15 cellular contexts compared by ENCODE assay signal in the genomic region with DNA sequence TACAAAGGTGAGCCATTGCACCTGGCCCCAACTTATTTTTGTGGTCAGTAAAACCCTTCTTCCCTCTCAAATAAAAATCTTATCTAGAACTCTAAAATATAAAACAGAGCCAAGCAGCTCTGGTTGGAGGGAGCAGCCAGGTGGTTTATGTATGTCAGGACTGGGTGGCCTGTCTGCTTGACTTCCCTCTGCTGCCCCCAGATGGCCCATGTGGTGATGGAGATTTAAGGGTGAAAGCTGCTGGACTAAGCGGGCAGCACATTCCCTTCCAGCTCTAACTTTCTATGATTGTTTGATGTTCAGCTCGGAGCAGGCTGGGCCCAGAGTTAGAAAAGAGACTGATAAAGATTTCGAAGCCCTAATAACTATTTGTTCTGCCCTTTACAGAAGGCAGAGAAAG. TPM values are rescaled to one million over a fixed set of nuclear protein-coding genes. Genes with fewer than 3 reads are reported as not detected.
DNase-seq lines count a peak whose midpoint lies in the region; ATAC-seq, FAIRE-seq and TF ChIP-seq lines count a peak whose summit lies in the region.
"Had no signal": no experiment of that assay in that cellular context is flagged by ENCODE, and none has a peak within 500 bp of the region (broad histone marks: within the 10 kb centered on the region; RNA-seq: fewer than 3 reads in every experiment).

No MANE protein-coding gene starts in this region.

- no peaks in the 10 kb centered on the region for H3K27me3 ChIP-seq in brain microvascular endothelial cell (replicated peaks)
- H3K27me3 ChIP-seq in HepG2 (ENCODE audit: control insufficient read depth in 1 of 2, insufficient read depth in 2 of 2, low read length in 2 of 2): no peaks in the 10 kb centered on the region; a peak in 1 of 5 replicates
- H3K27me3 ChIP-seq: MG63 had no signal

- no peaks in the 10 kb centered on the region for H3K79me2 ChIP-seq in HepG2 (ENCODE audit: insufficient read depth, low read length)

- POLR2A ChIA-PET in HepG2 (lab: Yijun Ruan, JAX): interaction anchor here (0.7 kb wide), 1 partner anchor 35 kb away, joined by 3 read pairs; no protein-coding TSS in a partner anchor

- 95% methylated on average over 3 of the region's 3 CpGs for WGBS in HepG2 (ENCODE audit: low lambda C conversion rate)

- peak; percentile 74 for DNase-seq in Ammon's horn (ENCODE audit: low spot score)
- DNase-seq in HFFc6: no peak
- no peak for DNase-seq in brain microvascular endothelial cell
- no peak for DNase-seq in HepG2 (ENCODE audit: low spot score)
- no peak for DNase-seq in NCI-H526 treated with DMSO at 0.1 percent for 48 hours (lab: John Stamatoyannopoulos, UW)
- no peak for DNase-seq in activated effector memory CD4-positive, alpha-beta T cell treated with anti-CD3 and anti-CD28 coated beads, Interleukin-2, amount 50 U/mL, for 16 hours
- DNase-seq in amniotic stem cell (lab: John Stamatoyannopoulos, UW): no peak
- DNase-seq: activated gamma-delta T cell treated with Interleukin-2 at 50 U/mL for 16 hours, cerebellar nuclear complex, MG63, T-cell had no signal

- H3K27ac ChIP-seq in brain microvascular endothelial cell: no peak overlapping the region
- H3K27ac ChIP-seq in HepG2 (ENCODE audit: extremely low read length, insufficient read depth, low read length): no peak overlapping the region
- H3K27ac ChIP-seq: C4-2B, thoracic aorta had no signal

- H4K20me1 ChIP-seq in HepG2 (ENCODE audit: insufficient read depth, low read length): no peaks in the 10 kb centered on the region

- H3K4me3 ChIP-seq in brain microvascular endothelial cell (ENCODE audit: low read depth, low read length) (no peak overlapping the region), HepG2 (replicated peaks in 1 of 3; ENCODE audit: insufficient read depth in 1 of 3, low read depth in 2 of 3, low read length in 3 of 3) (no peak overlapping the region)
- H3K4me3 ChIP-seq: MG63, thoracic aorta had no signal

- no peaks in the 10 kb centered on the region for H3K9me3 Mint-ChIP-seq in HFFc6
- H3K9me3 Mint-ChIP-seq: nephron, T-cell had no signal

- H3K36me3 ChIP-seq in brain microvascular endothelial cell (replicated peaks) (peaks cover 74% of the 10 kb centered on the region), HepG2 (replicated peaks in 1 of 2; ENCODE audit: control insufficient read depth in 1 of 2, insufficient read depth in 2 of 2, low read length in 2 of 2) (peaks cover 32 to 79% of the 10 kb centered on the region in 2 experiments)

- no peak for TF ChIP-seq RAD21 in HepG2 (CRISPR knock-in tag; IDR thresholded peaks at IDR 0.05)

- no TSS peak for BruUV-seq in HepG2 (replicated peaks; lab: Mats Ljungman, UMichigan)

- ATAC-seq in HepG2 (peak; percentile 71), GM18511 (IDR thresholded peaks at IDR 0.05; ENCODE audit: unreplicated experiment) (no peak)
- ATAC-seq: T-cell had no signal

- peaks cover 60% of the 10 kb centered on the region for H3K36me3 Mint-ChIP-seq in HFFc6 (ENCODE audit: low read depth)

- peak overlapping the region; percentile 40; the same call in 1 of the 2 replicates for H3K27ac Mint-ChIP-seq in HFFc6
- H3K27ac Mint-ChIP-seq: T-cell had no signal

- H3K9ac ChIP-seq in HepG2 (ENCODE audit: insufficient read depth, low read depth, low read length): no peak overlapping the region

- intact Hi-C loops in HepG2 (cut with micrococcal nuclease; ENCODE audit: unreplicated experiment): no loop called here

- in situ Hi-C loops in brain microvascular endothelial cell (cut with HindIII; ENCODE audit: low pct_ligation_motif_present, low sequenced_read_pairs): no loop called here
- in situ Hi-C loops in HepG2 (cut with HindIII; ENCODE audit: extremely low pct_ligation_motif_present, low pct_unique_long_range_greater_than_20kb): no loop called here

- CTCF ChIA-PET in HepG2 (lab: Yijun Ruan, JAX; ENCODE audit: low intra/inter-chr PET ratio, low total read pairs): interaction anchor here (0.7 kb wide), 1 partner anchor 169 kb away, joined by 3 read pairs; no protein-coding TSS in a partner anchor

- peak; percentile 36 for TF ChIP-seq CTCF in HFFc6 (IDR thresholded peaks at IDR 0.05)
- TF ChIP-seq CTCF in brain microvascular endothelial cell (IDR thresholded peaks at IDR 0.05; ENCODE audit: low read depth, low read length, missing control alignments): peak; percentile 44
- TF ChIP-seq CTCF in HepG2 (CRISPR knock-in tag; IDR thresholded peaks at IDR 0.05): peak; percentile 40; the same call in 1 of the 2 replicates

- H3K9me3 ChIP-seq in HepG2 (ENCODE audit: low read length): no peaks in the 10 kb centered on the region
- H3K9me3 ChIP-seq: MG63, thoracic aorta had no signal

- peaks cover 2% of the 10 kb centered on the region for H3K27me3 Mint-ChIP-seq in HFFc6 (ENCODE audit: insufficient read depth)
- H3K27me3 Mint-ChIP-seq: T-cell had no signal

- TF ChIP-seq POLR2A in HepG2 (IDR thresholded peaks at IDR 0.05; ENCODE audit: insufficient read depth in 1 of 2, low read depth in 2 of 2, low read length in 2 of 2): no peak

- no peaks in the 10 kb centered on the region; the same call in 1 of the 2 replicates for H3K4me1 ChIP-seq in HepG2 (ENCODE audit: insufficient read depth, low read length)

- peaks cover 40% of the 10 kb centered on the region for H3K4me1 Mint-ChIP-seq in HFFc6 (ENCODE audit: low read depth)
- H3K4me1 Mint-ChIP-seq: nephron had no signal

- no peak overlapping the region for H3K4me2 ChIP-seq in HepG2 (ENCODE audit: low read depth, low read length)

- H2AFZ ChIP-seq in HepG2 (ENCODE audit: low read length): no peak overlapping the region

- TF ChIP-seq EP300 in HepG2 (IDR thresholded peaks at IDR 0.05; ENCODE audit: low read depth in 2 of 2, low read length in 2 of 2): no peak
- TF ChIP-seq EP300 in HepG2 (CRISPR knock-in tag; IDR thresholded peaks at IDR 0.05; ENCODE audit: borderline replicate concordance): no peak

- no peak overlapping the region for H3K4me3 Mint-ChIP-seq in HFFc6
- H3K4me3 Mint-ChIP-seq: nephron, T-cell had no signal

- no peak for FAIRE-seq in HepG2 (lab: Jason Lieb, UNC)

RNA-seq across cellular contexts. Expression of a gene that starts 11.9 kb away (rescaled TPM):
- total RNA-seq in HFFc6 (2021; fragmentation: NEBNext Ultra II Directional; extraction: Animal tissue kit (Norgen Biotek cat#: 25700)): under 1 TPM; 0.45 to 0.65 (median 0.52) TPM
- 0.14 and 0.82 TPM in 2 replicates for total RNA-seq in HepG2 (2016; rRNA removed; fragmentation: Illumina TruSeq; extraction: Trizol)
- 0.26 TPM in 1 of 2 replicates, not detected in the other for total RNA-seq in HepG2 (2016; cell fraction: cytosol; rRNA removed; fragmentation: Illumina TruSeq; extraction: Trizol; ENCODE audit: low read depth)
- total RNA-seq in HepG2 (2016; cell fraction: insoluble cytoplasmic fraction; rRNA removed; fragmentation: Illumina TruSeq; extraction: Trizol): 0.10 and 0.71 TPM in 2 replicates
- 0.34 and 0.43 TPM in 2 replicates for total RNA-seq in HepG2 (2016; cell fraction: membrane; rRNA removed; fragmentation: Illumina TruSeq; extraction: Trizol)
- total RNA-seq in HepG2 (2016; cell fraction: nucleus; rRNA removed; fragmentation: Illumina TruSeq; extraction: Trizol): 1.0 and 1.1 TPM in 2 replicates
- polyA plus RNA-seq in HepG2 (2011; rRNA removed): 1.4 and 2.0 TPM in 2 replicates
- 0.21 and 0.47 TPM in 2 replicates for polyA plus RNA-seq in HepG2 (2011; cell fraction: cytosol; rRNA removed)
- polyA plus RNA-seq in HepG2 (2011; cell fraction: nucleus; rRNA removed): 25.1 and 43.0 TPM in 2 replicates
- polyA plus RNA-seq in HepG2 (2012): 2.4 and 4.5 TPM in 2 replicates
- polyA plus RNA-seq in HepG2 (2016; cell fraction: cytosol; fragmentation: Illumina TruSeq; extraction: Trizol; ENCODE audit: low read depth): 0.09 and 0.17 TPM in 2 replicates
- polyA plus RNA-seq in HepG2 (2016; cell fraction: insoluble cytoplasmic fraction; fragmentation: Illumina TruSeq; extraction: Trizol; ENCODE audit: low read depth): 0.32 and 0.57 TPM in 2 replicates
- polyA plus RNA-seq in HepG2 (2016; cell fraction: membrane; fragmentation: Illumina TruSeq; extraction: Trizol; ENCODE audit: low read depth): 0.24 and 0.26 TPM in 2 replicates
- polyA plus RNA-seq in HepG2 (2016; cell fraction: nucleus; fragmentation: Illumina TruSeq; extraction: Trizol; ENCODE audit: insufficient read depth, low read depth): 3.7 and 4.1 TPM in 2 replicates
- polyA minus RNA-seq in HepG2 (2011; rRNA and poly(A)+ RNA removed; ENCODE audit: low replicate concordance): 0.98 and 1.0 TPM in 2 replicates
- polyA minus RNA-seq in HepG2 (2011; cell fraction: cytosol; rRNA and poly(A)+ RNA removed): 0.59 and 1.9 TPM in 2 replicates
- 1.9 and 2.4 TPM in 2 replicates for polyA minus RNA-seq in HepG2 (2011; cell fraction: nucleus; rRNA and poly(A)+ RNA removed)

RNA-seq across cellular contexts. Expression of a gene that starts 17.8 kb away (rescaled TPM):
- under 1 TPM in 2 of 6 experiments, not detected in 4; 0.40 to 0.62 TPM for total RNA-seq in HFFc6 (2021; fragmentation: NEBNext Ultra II Directional; extraction: Animal tissue kit (Norgen Biotek cat#: 25700))
- 0.62 TPM in 1 of 2 replicates, not detected in the other for total RNA-seq in HepG2 (2016; rRNA removed; fragmentation: Illumina TruSeq; extraction: Trizol)
- total RNA-seq in HepG2 (2016; cell fraction: cytosol; rRNA removed; fragmentation: Illumina TruSeq; extraction: Trizol; ENCODE audit: low read depth): not detected in 2 replicates
- 0.32 TPM in 1 of 2 replicates, not detected in the other for total RNA-seq in HepG2 (2016; cell fraction: insoluble cytoplasmic fraction; rRNA removed; fragmentation: Illumina TruSeq; extraction: Trizol)
- not detected in 2 replicates for total RNA-seq in HepG2 (2016; cell fraction: membrane; rRNA removed; fragmentation: Illumina TruSeq; extraction: Trizol)
- 1.1 and 1.5 TPM in 2 replicates for total RNA-seq in HepG2 (2016; cell fraction: nucleus; rRNA removed; fragmentation: Illumina TruSeq; extraction: Trizol)
- 1.4 and 1.6 TPM in 2 replicates for polyA plus RNA-seq in HepG2 (2011; rRNA removed)
- 0.29 and 0.40 TPM in 2 replicates for polyA plus RNA-seq in HepG2 (2011; cell fraction: cytosol; rRNA removed)
- polyA plus RNA-seq in HepG2 (2011; cell fraction: nucleus; rRNA removed): 9.8 and 12.1 TPM in 2 replicates
- polyA plus RNA-seq in HepG2 (2012): 1.3 TPM in 2 replicates
- polyA plus RNA-seq in HepG2 (2016; cell fraction: cytosol; fragmentation: Illumina TruSeq; extraction: Trizol; ENCODE audit: low read depth): not detected in 2 replicates
- 0.29 TPM in 1 of 2 replicates, not detected in the other for polyA plus RNA-seq in HepG2 (2016; cell fraction: insoluble cytoplasmic fraction; fragmentation: Illumina TruSeq; extraction: Trizol; ENCODE audit: low read depth)
- polyA plus RNA-seq in HepG2 (2016; cell fraction: membrane; fragmentation: Illumina TruSeq; extraction: Trizol; ENCODE audit: low read depth): not detected in 2 replicates
- polyA plus RNA-seq in HepG2 (2016; cell fraction: nucleus; fragmentation: Illumina TruSeq; extraction: Trizol; ENCODE audit: insufficient read depth, low read depth): 2.1 TPM in 2 replicates
- polyA minus RNA-seq in HepG2 (2011; rRNA and poly(A)+ RNA removed; ENCODE audit: low replicate concordance): 1.4 and 2.2 TPM in 2 replicates
- polyA minus RNA-seq in HepG2 (2011; cell fraction: cytosol; rRNA and poly(A)+ RNA removed): not detected in 2 replicates
- 1.9 and 2.0 TPM in 2 replicates for polyA minus RNA-seq in HepG2 (2011; cell fraction: nucleus; rRNA and poly(A)+ RNA removed)
- total RNA-seq: thoracic aorta had no signal

RNA-seq across cellular contexts. Expression of a gene that starts 22.8 kb away (rescaled TPM):
- total RNA-seq in HFFc6 (2021; fragmentation: NEBNext Ultra II Directional; extraction: Animal tissue kit (Norgen Biotek cat#: 25700)): 10 to 100 TPM; 46.8 to 56.5 (median 50.6) TPM
- total RNA-seq in HepG2 (2016; rRNA removed; fragmentation: Illumina TruSeq; extraction: Trizol): 63.3 and 84.0 TPM in 2 replicates
- total RNA-seq in HepG2 (2016; cell fraction: cytosol; rRNA removed; fragmentation: Illumina TruSeq; extraction: Trizol; ENCODE audit: low read depth): 12.6 and 13.1 TPM in 2 replicates
- total RNA-seq in HepG2 (2016; cell fraction: insoluble cytoplasmic fraction; rRNA removed; fragmentation: Illumina TruSeq; extraction: Trizol): 55.1 and 82.8 TPM in 2 replicates
- total RNA-seq in HepG2 (2016; cell fraction: membrane; rRNA removed; fragmentation: Illumina TruSeq; extraction: Trizol): 44.2 and 45.4 TPM in 2 replicates
- total RNA-seq in HepG2 (2016; cell fraction: nucleus; rRNA removed; fragmentation: Illumina TruSeq; extraction: Trizol): 75.1 and 86.3 TPM in 2 replicates
- 50.5 and 65.4 TPM in 2 replicates for polyA plus RNA-seq in HepG2 (2011; rRNA removed)
- 20.9 and 25.1 TPM in 2 replicates for polyA plus RNA-seq in HepG2 (2011; cell fraction: cytosol; rRNA removed)
- polyA plus RNA-seq in HepG2 (2011; cell fraction: nucleus; rRNA removed): 352 and 450 TPM in 2 replicates
- polyA plus RNA-seq in HepG2 (2012): 45.3 and 71.3 TPM in 2 replicates
- polyA plus RNA-seq in HepG2 (2016; cell fraction: cytosol; fragmentation: Illumina TruSeq; extraction: Trizol; ENCODE audit: low read depth): 5.4 and 6.5 TPM in 2 replicates
- 37.6 and 46.7 TPM in 2 replicates for polyA plus RNA-seq in HepG2 (2016; cell fraction: insoluble cytoplasmic fraction; fragmentation: Illumina TruSeq; extraction: Trizol; ENCODE audit: low read depth)
- 22.0 and 23.8 TPM in 2 replicates for polyA plus RNA-seq in HepG2 (2016; cell fraction: membrane; fragmentation: Illumina TruSeq; extraction: Trizol; ENCODE audit: low read depth)
- polyA plus RNA-seq in HepG2 (2016; cell fraction: nucleus; fragmentation: Illumina TruSeq; extraction: Trizol; ENCODE audit: insufficient read depth, low read depth): 139 and 147 TPM in 2 replicates
- 53.9 and 57.0 TPM in 2 replicates for polyA minus RNA-seq in HepG2 (2011; rRNA and poly(A)+ RNA removed; ENCODE audit: low replicate concordance)
- polyA minus RNA-seq in HepG2 (2011; cell fraction: cytosol; rRNA and poly(A)+ RNA removed): 10.8 and 16.1 TPM in 2 replicates
- 54.7 and 55.9 TPM in 2 replicates for polyA minus RNA-seq in HepG2 (2011; cell fraction: nucleus; rRNA and poly(A)+ RNA removed)

RNA-seq across cellular contexts. Expression of a gene that starts 24.3 kb away (rescaled TPM):
- 1 to 10 TPM; 2.0 to 2.7 (median 2.1) TPM for total RNA-seq in HFFc6 (2021; fragmentation: NEBNext Ultra II Directional; extraction: Animal tissue kit (Norgen Biotek cat#: 25700))
- total RNA-seq in HepG2 (2016; rRNA removed; fragmentation: Illumina TruSeq; extraction: Trizol): 1.0 and 1.9 TPM in 2 replicates
- 1.1 and 1.5 TPM in 2 replicates for total RNA-seq in HepG2 (2016; cell fraction: cytosol; rRNA removed; fragmentation: Illumina TruSeq; extraction: Trizol; ENCODE audit: low read depth)
- total RNA-seq in HepG2 (2016; cell fraction: insoluble cytoplasmic fraction; rRNA removed; fragmentation: Illumina TruSeq; extraction: Trizol): 0.64 and 1.5 TPM in 2 replicates
- total RNA-seq in HepG2 (2016; cell fraction: membrane; rRNA removed; fragmentation: Illumina TruSeq; extraction: Trizol): 1.1 and 1.3 TPM in 2 replicates
- total RNA-seq in HepG2 (2016; cell fraction: nucleus; rRNA removed; fragmentation: Illumina TruSeq; extraction: Trizol): 2.0 and 2.1 TPM in 2 replicates
- polyA plus RNA-seq in HepG2 (2011; rRNA removed): 0.99 and 1.2 TPM in 2 replicates
- 0.76 and 0.85 TPM in 2 replicates for polyA plus RNA-seq in HepG2 (2011; cell fraction: cytosol; rRNA removed)
- 5.2 and 5.4 TPM in 2 replicates for polyA plus RNA-seq in HepG2 (2011; cell fraction: nucleus; rRNA removed)
- polyA plus RNA-seq in HepG2 (2012): 1.4 and 1.9 TPM in 2 replicates
- 0.53 and 0.85 TPM in 2 replicates for polyA plus RNA-seq in HepG2 (2016; cell fraction: cytosol; fragmentation: Illumina TruSeq; extraction: Trizol; ENCODE audit: low read depth)
- 1.1 and 1.6 TPM in 2 replicates for polyA plus RNA-seq in HepG2 (2016; cell fraction: insoluble cytoplasmic fraction; fragmentation: Illumina TruSeq; extraction: Trizol; ENCODE audit: low read depth)
- 1.3 and 1.7 TPM in 2 replicates for polyA plus RNA-seq in HepG2 (2016; cell fraction: membrane; fragmentation: Illumina TruSeq; extraction: Trizol; ENCODE audit: low read depth)
- polyA plus RNA-seq in HepG2 (2016; cell fraction: nucleus; fragmentation: Illumina TruSeq; extraction: Trizol; ENCODE audit: insufficient read depth, low read depth): 5.3 and 6.9 TPM in 2 replicates
- 2.6 and 8.0 TPM in 2 replicates for polyA minus RNA-seq in HepG2 (2011; rRNA and poly(A)+ RNA removed; ENCODE audit: low replicate concordance)
- polyA minus RNA-seq in HepG2 (2011; cell fraction: cytosol; rRNA and poly(A)+ RNA removed): 0.40 and 0.44 TPM in 2 replicates
- polyA minus RNA-seq in HepG2 (2011; cell fraction: nucleus; rRNA and poly(A)+ RNA removed): 3.3 and 5.2 TPM in 2 replicates

RNA-seq across cellular contexts. Expression of a gene that starts 35.7 kb away (rescaled TPM):
- total RNA-seq in HFFc6 (2021; fragmentation: NEBNext Ultra II Directional; extraction: Animal tissue kit (Norgen Biotek cat#: 25700)): 10 to 100 TPM; 50.8 to 91.8 (median 87.4) TPM
- total RNA-seq in HepG2 (2016; rRNA removed; fragmentation: Illumina TruSeq; extraction: Trizol): 39.1 and 75.8 TPM in 2 replicates
- 34.4 and 37.4 TPM in 2 replicates for total RNA-seq in HepG2 (2016; cell fraction: cytosol; rRNA removed; fragmentation: Illumina TruSeq; extraction: Trizol; ENCODE audit: low read depth)
- total RNA-seq in HepG2 (2016; cell fraction: insoluble cytoplasmic fraction; rRNA removed; fragmentation: Illumina TruSeq; extraction: Trizol): 35.7 and 69.6 TPM in 2 replicates
- 57.3 and 67.6 TPM in 2 replicates for total RNA-seq in HepG2 (2016; cell fraction: membrane; rRNA removed; fragmentation: Illumina TruSeq; extraction: Trizol)
- total RNA-seq in HepG2 (2016; cell fraction: nucleus; rRNA removed; fragmentation: Illumina TruSeq; extraction: Trizol): 62.3 and 73.9 TPM in 2 replicates
- polyA plus RNA-seq in HepG2 (2011; rRNA removed): 41.4 and 44.6 TPM in 2 replicates
- 38.5 and 52.1 TPM in 2 replicates for polyA plus RNA-seq in HepG2 (2011; cell fraction: cytosol; rRNA removed)
- polyA plus RNA-seq in HepG2 (2011; cell fraction: nucleus; rRNA removed): 27.1 and 28.7 TPM in 2 replicates
- polyA plus RNA-seq in HepG2 (2012): 36.7 and 48.6 TPM in 2 replicates
- 39.0 and 42.6 TPM in 2 replicates for polyA plus RNA-seq in HepG2 (2016; cell fraction: cytosol; fragmentation: Illumina TruSeq; extraction: Trizol; ENCODE audit: low read depth)
- 35.3 and 40.7 TPM in 2 replicates for polyA plus RNA-seq in HepG2 (2016; cell fraction: insoluble cytoplasmic fraction; fragmentation: Illumina TruSeq; extraction: Trizol; ENCODE audit: low read depth)
- polyA plus RNA-seq in HepG2 (2016; cell fraction: membrane; fragmentation: Illumina TruSeq; extraction: Trizol; ENCODE audit: low read depth): 59.5 and 62.9 TPM in 2 replicates
- polyA plus RNA-seq in HepG2 (2016; cell fraction: nucleus; fragmentation: Illumina TruSeq; extraction: Trizol; ENCODE audit: insufficient read depth, low read depth): 102 and 103 TPM in 2 replicates
- polyA minus RNA-seq in HepG2 (2011; rRNA and poly(A)+ RNA removed; ENCODE audit: low replicate concordance): 31.1 and 42.5 TPM in 2 replicates
- 12.0 and 17.1 TPM in 2 replicates for polyA minus RNA-seq in HepG2 (2011; cell fraction: cytosol; rRNA and poly(A)+ RNA removed)
- polyA minus RNA-seq in HepG2 (2011; cell fraction: nucleus; rRNA and poly(A)+ RNA removed): 14.3 and 17.9 TPM in 2 replicates
